Comparison of ENCODE assay signal across 1 cellular context in the genomic region with DNA sequence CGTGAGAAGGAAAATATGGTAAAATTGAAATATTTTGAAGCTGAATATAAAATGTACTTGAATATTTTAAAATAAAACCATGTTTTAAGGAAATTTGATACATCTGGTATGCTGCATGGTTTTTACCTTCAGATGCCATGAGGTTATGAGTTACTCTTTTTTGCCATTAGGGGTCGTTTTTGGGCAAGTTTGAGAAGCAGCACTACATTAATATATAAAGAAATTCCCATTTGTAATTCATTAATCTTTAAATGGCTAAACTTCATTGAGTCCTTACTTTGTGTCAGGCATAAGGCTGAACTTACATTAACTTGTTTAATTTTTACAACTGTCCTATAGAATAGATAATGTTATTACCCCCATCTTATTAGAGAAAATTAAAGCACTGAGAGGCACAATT.
TF ChIP-seq lines count a peak whose summit lies in the region.

No MANE protein-coding gene starts in this region.

TF ChIP-seq in SK-N-SH, 30 proteins besides CTCF, POLR2A, EP300 and RAD21 (continued from another document):
- TF ChIP-seq REST (IDR thresholded peaks at IDR 0.05; ENCODE audit: low read depth, low read length) (no peak), ELF1 (IDR thresholded peaks at IDR 0.05) (no peak), GABPA (IDR thresholded peaks at IDR 0.05; ENCODE audit: low read depth) (no peak), SIN3A (IDR thresholded peaks at IDR 0.05; ENCODE audit: borderline replicate concordance, low read depth, low read length) (no peak), MXI1 (IDR thresholded peaks at IDR 0.05; ENCODE audit: low read depth, low read length) (0 out of 2 replicates have a peak, but pooled peaks have one; percentile 17), SMC3 (IDR thresholded peaks at IDR 0.05; ENCODE audit: low read depth, low read length) (peak; percentile 39), EZH2phosphoT487 (IDR thresholded peaks at IDR 0.05; ENCODE audit: borderline replicate concordance, low read depth) (no peak)
